ENCODE assay signal across 25 cellular contexts in genomic region chr2:3644891-3645605, GRCh38. TPM values are rescaled to one million over a fixed set of nuclear protein-coding genes. Genes with fewer than 3 reads are reported as not detected.
DNase-seq lines count a peak whose midpoint lies in the region; FAIRE-seq and TF ChIP-seq lines count a peak whose summit lies in the region.
"Had no signal": no experiment of that assay in that cellular context is flagged by ENCODE, and none has a peak within 500 bp of the region (broad histone marks: within the 10 kb centered on the region; RNA-seq: fewer than 3 reads in every experiment).

No MANE protein-coding gene starts in this region.

- no peak for FAIRE-seq in frontal cortex (lab: Jason Lieb, UNC)

- H3K4me3 Mint-ChIP-seq in chondrocyte (ENCODE audit: unreplicated experiment), result no peak overlapping the region
- no peak overlapping the region for H3K4me3 Mint-ChIP-seq in Calu3 (ENCODE audit: low read depth, unreplicated experiment)
- H3K4me3 Mint-ChIP-seq: HFFc6 had no signal

- intact Hi-C loops in posterior vena cava (cut with DNase I) (no loop called here), Calu3 (cut with micrococcal nuclease; ENCODE audit: unreplicated experiment) (no loop called here)

- peak overlapping the region; percentile 62 for H3K4me2 ChIP-seq in BLaER1
- H3K4me2 ChIP-seq in BLaER1 treated with 17β-estradiol and CSF1 and Interleukin-3, amounts not matched to agents 10 nM and 100 nM, result peak overlapping the region in 7 of 11 experiments; percentile 5 to 72 (median 48); a peak in 12 of 22 replicates

- no peak overlapping the region for H3K9ac ChIP-seq in BLaER1
- H3K9ac ChIP-seq in BLaER1 treated with 17β-estradiol and CSF1 and Interleukin-3, amounts not matched to agents 10 nM and 100 nM, result no peak overlapping the region

- H3K4me1 Mint-ChIP-seq in chondrocyte (ENCODE audit: low read depth) (no peaks in the 10 kb centered on the region), Calu3 (ENCODE audit: low read depth, unreplicated experiment) (no peaks in the 10 kb centered on the region)

- no peaks in the 10 kb centered on the region for H3K36me3 Mint-ChIP-seq in chondrocyte (ENCODE audit: low read depth)
- H3K36me3 Mint-ChIP-seq in Calu3 (ENCODE audit: insufficient read depth, unreplicated experiment), result peaks cover 5% of the 10 kb centered on the region

- TF ChIP-seq CTCF in chondrocyte (IDR thresholded peaks at IDR 0.05), result no peak
- TF ChIP-seq CTCF in Calu3 (IDR thresholded peaks at IDR 0.05; ENCODE audit: unreplicated experiment), result no peak

- DNase-seq in chondrocyte (ENCODE audit: low spot score) (peak; percentile 57), posterior vena cava (ENCODE audit: low spot score) (peak; percentile 67), Calu3 (no peak), NCI-H1417 treated with DMSO at 0.1 percent for 48 hours (lab: John Stamatoyannopoulos, UW) (no peak), frontal cortex (ENCODE audit: low spot score in 2 of 2) (no peak)
- DNase-seq: ACHN, COR-L47, DMS153, GDM1, H7, HFFc6, Karpas-422, MG63, NCI-H1105, NCI-H1694, NCI-H2081 treated with DMSO at 0.1 percent for 48 hours, NCI-H748 treated with DMSO at 0.1 percent for 48 hours, OCI-M1, SHP77 had no signal

- CTCF ChIA-PET in Calu3 (lab: Charles Lee), result interaction anchor here (0.9 to 1.5 kb wide), 2 partner anchors 17 to 20 kb away, joined by 3 to 6 read pairs; no protein-coding TSS in a partner anchor

- no peaks in the 10 kb centered on the region for H3K9me3 Mint-ChIP-seq in chondrocyte (ENCODE audit: low read depth)
- H3K9me3 Mint-ChIP-seq in Calu3 (ENCODE audit: low read depth, unreplicated experiment), result no peaks in the 10 kb centered on the region
- H3K9me3 Mint-ChIP-seq: HFFc6 had no signal

- no peak overlapping the region for H3K27ac ChIP-seq in BLaER1
- no peak overlapping the region for H3K27ac ChIP-seq in BLaER1 treated with 17β-estradiol and CSF1 and Interleukin-3, amounts not matched to agents 10 nM and 100 nM
- H3K27ac ChIP-seq: SK-N-MC had no signal

- H3K27me3 Mint-ChIP-seq in chondrocyte (ENCODE audit: low read depth), result peaks cover 6% of the 10 kb centered on the region
- H3K27me3 Mint-ChIP-seq in Calu3 (ENCODE audit: unreplicated experiment), result peaks cover 68% of the 10 kb centered on the region

- H3K4me3 ChIP-seq in BLaER1, result no peak overlapping the region
- H3K4me3 ChIP-seq in BLaER1 treated with 17β-estradiol and CSF1 and Interleukin-3, amounts not matched to agents 10 nM and 100 nM, result no peak overlapping the region
- H3K4me3 ChIP-seq: MG63, SK-N-MC had no signal

- no peak overlapping the region for H3K27ac Mint-ChIP-seq in chondrocyte (ENCODE audit: unreplicated experiment)
- H3K27ac Mint-ChIP-seq in Calu3 (ENCODE audit: unreplicated experiment), result no peak overlapping the region
- H3K27ac Mint-ChIP-seq: HFFc6 had no signal

- no peaks in the 10 kb centered on the region for H3K9me3 ChIP-seq in BLaER1
- H3K9me3 ChIP-seq in BLaER1 treated with 17β-estradiol and CSF1 and Interleukin-3, amounts not matched to agents 10 nM and 100 nM (replicated peaks in 1 of 11), result no peaks in the 10 kb centered on the region
- H3K9me3 ChIP-seq: MG63 had no signal

- no TSS peak for BruUV-seq in Calu3 (replicated peaks; lab: Mats Ljungman, UMichigan)

- H4K20me1 ChIP-seq in BLaER1, result no peaks in the 10 kb centered on the region
- H4K20me1 ChIP-seq in BLaER1 treated with 17β-estradiol and CSF1 and Interleukin-3, amounts not matched to agents 10 nM and 100 nM, result peaks cover 0 to under 1% (median 0%) of the 10 kb centered on the region in 11 experiments; a peak in 1 of 22 replicates

- peaks cover 44% of the 10 kb centered on the region for H3K4me1 ChIP-seq in BLaER1
- H3K4me1 ChIP-seq in BLaER1 treated with 17β-estradiol and CSF1 and Interleukin-3, amounts not matched to agents 10 nM and 100 nM, result peaks cover 0 to 46% (median 19%) of the 10 kb centered on the region in 10 experiments; a peak in 12 of 20 replicates

- no peaks in the 10 kb centered on the region for H3K27me3 ChIP-seq in BLaER1
- H3K27me3 ChIP-seq in BLaER1 treated with 17β-estradiol and CSF1 and Interleukin-3, amounts not matched to agents 10 nM and 100 nM, result no peaks in the 10 kb centered on the region
- H3K27me3 ChIP-seq: MG63 had no signal

- no peaks in the 10 kb centered on the region for H3K36me3 ChIP-seq in BLaER1
- H3K36me3 ChIP-seq in BLaER1 treated with 17β-estradiol and CSF1 and Interleukin-3, amounts not matched to agents 10 nM and 100 nM, result no peaks in the 10 kb centered on the region
- H3K36me3 ChIP-seq: MG63 had no signal

RNA-seq across cellular contexts. Expression of gene ALLC, which starts 13.0 kb away (rescaled TPM):
- not detected in 3 replicates for total RNA-seq in chondrocyte
- total RNA-seq in posterior vena cava, result not detected
- not detected in 2 replicates for total RNA-seq in Calu3 (2022)
- under 0.01 TPM for total RNA-seq in frontal cortex
- total RNA-seq: H7, HFFc6, HT-29, NCI-H460 had no signal

RNA-seq across cellular contexts. Expression of gene COLEC11, which starts 50.1 kb away (rescaled TPM):
- total RNA-seq in chondrocyte, result not detected in 3 replicates
- total RNA-seq in posterior vena cava, result 1 to 10 TPM in 1 of 2 donors, under 1 TPM in 1; 0.71 to 3.8 TPM
- total RNA-seq in Calu3 (2022), result not detected in 2 replicates
- total RNA-seq in frontal cortex, result 0.41 TPM
- total RNA-seq: Daoy, H7, HFFc6, HT-29 had no signal

RNA-seq across cellular contexts. Expression of gene DCDC2C, which starts 58.3 kb away (rescaled TPM):
- total RNA-seq in chondrocyte (not detected in 3 replicates), posterior vena cava (not detected), Calu3 (2022) (not detected in 2 replicates), frontal cortex (1.2 TPM)
- total RNA-seq: Daoy, H7, HFFc6, HT-29, NCI-H460 had no signal

Comparison
In these comparisons a context has a peak if more than half of its experiments do, and no peak if none do; other contexts are left out.
1. DNase-seq: peak in chondrocyte (single experiment) and posterior vena cava (single experiment); none in Calu3 (single experiment), NCI-H1417 treated with DMSO at 0.1 percent for 48 hours (single experiment) and frontal cortex (0 of 2).